In the genomic region with DNA sequence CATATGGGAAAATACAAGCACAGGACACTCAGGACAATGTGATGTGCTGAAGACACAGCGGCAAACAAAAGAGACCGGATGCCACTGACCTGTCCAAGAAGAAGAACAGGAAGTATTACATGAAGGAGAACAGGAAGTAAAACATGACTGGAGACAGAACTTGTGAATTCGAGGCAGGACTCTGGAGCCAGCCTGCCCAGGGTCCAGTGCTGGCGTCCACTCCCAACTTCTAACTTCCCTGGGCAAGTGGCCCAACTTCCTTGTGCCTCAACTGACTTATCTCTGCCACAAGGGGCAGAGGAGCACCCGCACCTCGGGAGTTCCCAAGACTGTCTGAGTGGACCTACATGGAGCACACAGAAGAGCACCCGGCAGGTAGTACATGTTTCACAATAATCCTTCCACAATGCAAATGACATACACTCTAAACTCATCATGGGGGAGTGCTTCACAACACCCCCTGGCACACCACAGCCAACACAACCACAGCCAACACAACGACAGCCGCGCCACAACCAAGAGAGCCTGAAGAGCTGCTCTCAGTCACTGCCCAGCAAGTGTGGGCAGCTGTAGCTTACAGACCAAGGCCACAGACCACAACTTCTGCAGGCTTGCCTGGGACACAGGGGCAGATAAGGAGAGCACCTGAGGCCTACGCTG, we compare ENCODE assay signal across 8 cellular contexts. TPM values are rescaled to one million over a fixed set of nuclear protein-coding genes. Genes with fewer than 3 reads are reported as not detected.
DNase-seq lines count a peak whose midpoint lies in the region; ATAC-seq and TF ChIP-seq lines count a peak whose summit lies in the region.

No MANE protein-coding gene starts in this region.

- intact Hi-C loops in ovary (cut with DNase I), result no loop called here

- H3K4me3 Mint-ChIP-seq in endodermal cell, result no peak overlapping the region

- H3K4me3 ChIP-seq in DOHH2 (ENCODE audit: low read length) (no peak overlapping the region), endodermal cell (ENCODE audit: low read length) (no peak overlapping the region), neutrophil (ENCODE audit: low read depth in 1 of 2, low read length in 1 of 2) (peak overlapping the region; percentile 52 to 55), ovary (no peak overlapping the region)

- peak; percentile 54 for DNase-seq in NOMO-1 treated with DMSO at 0.1 percent for 48 hours (lab: John Stamatoyannopoulos, UW; ENCODE audit: unreplicated experiment)
- DNase-seq in endodermal cell, result no peak
- no peak for DNase-seq in ovary

- H3K4me1 Mint-ChIP-seq in endodermal cell, result peaks cover 30% of the 10 kb centered on the region

- 92 to 93% methylated on average over 6 to 11 of the region's 11 CpGs for WGBS in endodermal cell (ENCODE audit: insufficient coverage in 1 of 2, insufficient read length in 1 of 2), 2 experiments
- 60 to 67% (median 65%) methylated on average over 11 of the region's 11 CpGs for WGBS in ovary, 3 donors

- no peaks in the 10 kb centered on the region for H3K27me3 ChIP-seq in DOHH2 (ENCODE audit: control insufficient read depth, low read length)
- H3K27me3 ChIP-seq in endodermal cell (ENCODE audit: control insufficient read depth, insufficient read depth, low read length, poor library complexity, severe bottlenecking), result no peaks in the 10 kb centered on the region
- no peaks in the 10 kb centered on the region for H3K27me3 ChIP-seq in neutrophil
- H3K27me3 ChIP-seq in ovary, result no peaks in the 10 kb centered on the region

- ATAC-seq in HG03108 (IDR thresholded peaks at IDR 0.05; ENCODE audit: unreplicated experiment) (no peak), HG02981 (IDR thresholded peaks at IDR 0.05; ENCODE audit: unreplicated experiment) (no peak), GM18502 (IDR thresholded peaks at IDR 0.05; ENCODE audit: poor library complexity, unreplicated experiment) (no peak)

- H3K27ac ChIP-seq in DOHH2 (ENCODE audit: low read depth, low read length), result no peak overlapping the region
- no peak overlapping the region for H3K27ac ChIP-seq in endodermal cell (ENCODE audit: low read depth, low read length)
- peak overlapping the region; percentile 91 for H3K27ac ChIP-seq in neutrophil
- no peak overlapping the region for H3K27ac ChIP-seq in ovary

- H3K36me3 ChIP-seq in DOHH2 (ENCODE audit: control insufficient read depth, low read length) (peaks cover 3% of the 10 kb centered on the region; the same call in 1 of the 2 replicates), endodermal cell (ENCODE audit: control insufficient read depth, insufficient read depth, low read length) (peaks cover 8% of the 10 kb centered on the region), neutrophil (no peaks in the 10 kb centered on the region), ovary (no peaks in the 10 kb centered on the region)

- peaks cover 7% of the 10 kb centered on the region; the same call in 1 of the 2 replicates for H3F3A ChIP-seq in DOHH2 (ENCODE audit: control insufficient read depth, insufficient read depth)

- H3K9me3 ChIP-seq in DOHH2 (ENCODE audit: control insufficient read depth, insufficient read depth, low read length) (no peaks in the 10 kb centered on the region), endodermal cell (ENCODE audit: control insufficient read depth, low read length) (no peaks in the 10 kb centered on the region), neutrophil (no peaks in the 10 kb centered on the region), ovary (no peaks in the 10 kb centered on the region)

- H3K79me2 ChIP-seq in DOHH2 (ENCODE audit: control insufficient read depth, low read length), result peaks cover 99% of the 10 kb centered on the region

- H3K9me2 ChIP-seq in DOHH2 (replicated peaks; ENCODE audit: control insufficient read depth, low read length), result no peaks in the 10 kb centered on the region

- no peak for TF ChIP-seq EP300 in ovary (IDR thresholded peaks at IDR 0.05)

- TF ChIP-seq POLR2A in ovary (IDR thresholded peaks at IDR 0.05), result no peak

- TF ChIP-seq CTCF in DOHH2 (IDR thresholded peaks at IDR 0.05; ENCODE audit: low read depth, low read length, poor library complexity, severe bottlenecking) (peak; percentile 35), endodermal cell (conservative IDR thresholded peaks at IDR 0.05) (peak; percentile 68), neutrophil (IDR thresholded peaks at IDR 0.05) (peak; percentile 56), ovary (IDR thresholded peaks at IDR 0.05) (no peak)

- no peak overlapping the region for H3K27ac Mint-ChIP-seq in endodermal cell

- peaks cover 2% of the 10 kb centered on the region for H3K27me3 Mint-ChIP-seq in endodermal cell (ENCODE audit: insufficient read depth)

- peaks cover 78% of the 10 kb centered on the region for H4K20me1 ChIP-seq in DOHH2 (ENCODE audit: control insufficient read depth, insufficient read depth, low read depth, low read length)

- H3K36me3 Mint-ChIP-seq in endodermal cell (ENCODE audit: low read depth), result peaks cover 20% of the 10 kb centered on the region

- peaks cover 21% of the 10 kb centered on the region for H3K4me1 ChIP-seq in DOHH2 (ENCODE audit: control insufficient read depth, low read length)
- H3K4me1 ChIP-seq in endodermal cell (ENCODE audit: control insufficient read depth, insufficient read depth, low read length), result peaks cover 10% of the 10 kb centered on the region
- H3K4me1 ChIP-seq in neutrophil (ENCODE audit: control insufficient read depth in 1 of 2, insufficient read depth in 1 of 2, low read depth in 1 of 2, low read length in 1 of 2), result peaks cover 54 to 73% of the 10 kb centered on the region in 2 experiments
- H3K4me1 ChIP-seq in ovary (ENCODE audit: insufficient read depth), result peaks cover 20% of the 10 kb centered on the region

- H3K9ac ChIP-seq in endodermal cell (ENCODE audit: extremely low read depth, low read length, poor library complexity, severe bottlenecking), result no peak overlapping the region

- H3K9me3 Mint-ChIP-seq in endodermal cell, result peaks cover 1% of the 10 kb centered on the region

- H3K4me2 ChIP-seq in DOHH2 (ENCODE audit: low read length), result peak overlapping the region; percentile 25; the same call in 1 of the 2 replicates

RNA-seq across cellular contexts. Expression of a gene that starts 36.6 kb away (rescaled TPM):
- total RNA-seq in endodermal cell (100 to 1,000 TPM; 118 to 159 TPM), ovary (100 to 1,000 TPM in 5 of 7 donors, 10 to 100 TPM in 2; 56.1 to 188 (median 123) TPM)
- 99.5 TPM for polyA plus RNA-seq in endodermal cell (2013, experiment 1 of 2)
- 88.3 TPM for polyA plus RNA-seq in endodermal cell (2013, experiment 2 of 2)
- 10 to 100 TPM; 52.1 to 68.5 TPM for polyA plus RNA-seq in ovary

RNA-seq across cellular contexts. Expression of a gene that starts 54.4 kb away (rescaled TPM):
- total RNA-seq in endodermal cell, result 100 to 1,000 TPM; 153 to 156 TPM
- 85.2 TPM for polyA plus RNA-seq in endodermal cell (2013, experiment 1 of 2)
- polyA plus RNA-seq in endodermal cell (2013, experiment 2 of 2), result 78.0 TPM
- total RNA-seq in ovary, result 100 to 1,000 TPM in 3 of 7 donors, 10 to 100 TPM in 4; 73.5 to 145 (median 96.0) TPM
- polyA plus RNA-seq in ovary, result 10 to 100 TPM; 48.9 to 76.7 TPM

Comparison
In these comparisons a context has a peak if more than half of its experiments do, and no peak if none do; other contexts are left out.
1. H3K4me3 ChIP-seq: peak in neutrophil (2 of 2); none in DOHH2 (single experiment), endodermal cell (single experiment) and ovary (single experiment).
2. CTCF ChIP-seq: peak in DOHH2 (single experiment), endodermal cell (single experiment) and neutrophil (single experiment); none in ovary (0 of 3).